In the genomic region with DNA sequence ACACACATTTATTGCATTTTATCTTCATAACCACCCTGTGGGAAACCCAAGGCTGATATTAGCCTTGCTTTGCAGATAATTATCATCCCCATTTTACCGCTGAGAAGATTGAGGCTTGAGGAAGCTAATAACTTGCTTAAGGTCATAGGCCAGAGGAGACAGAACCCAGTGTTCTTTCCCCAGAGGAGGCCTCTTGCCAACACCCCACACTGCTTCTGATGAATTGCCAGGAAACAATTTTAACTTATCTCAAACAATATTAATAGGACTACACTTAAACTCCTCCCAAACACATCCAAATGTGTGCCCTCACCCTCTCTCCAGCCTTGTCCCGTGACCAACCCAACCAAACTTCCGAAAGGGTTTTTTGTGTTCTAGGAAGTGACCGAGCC, we compare ENCODE assay signal across 8 cellular contexts. TPM values are rescaled to one million over a fixed set of nuclear protein-coding genes. Genes with fewer than 3 reads are reported as not detected.
DNase-seq lines count a peak whose midpoint lies in the region; ATAC-seq and TF ChIP-seq lines count a peak whose summit lies in the region.

No MANE protein-coding gene starts in this region.

- H3F3A ChIP-seq in SU-DHL-6 (ENCODE audit: insufficient read depth) (peaks cover 21% of the 10 kb centered on the region), neural progenitor cell (ENCODE audit: low read depth) (peaks cover 14% of the 10 kb centered on the region)

- intact Hi-C loops in Caco-2 (cut with micrococcal nuclease; ENCODE audit: unreplicated experiment) = loop anchor here (5.0 to 10.0 kb wide), 3 partner anchors 101 to 259 kb away; no protein-coding TSS in a partner anchor

- H3K9me2 ChIP-seq in SU-DHL-6 (replicated peaks; ENCODE audit: insufficient read depth, low read length) = no peaks in the 10 kb centered on the region

- H3K27ac Mint-ChIP-seq in Caco-2 (ENCODE audit: unreplicated experiment) (peak overlapping the region; percentile 55), neural progenitor cell (no peak overlapping the region)

- H3K4me1 ChIP-seq in Caco-2 (peaks cover 47% of the 10 kb centered on the region), neural progenitor cell (peaks cover 13% of the 10 kb centered on the region)

- H3K9me3 Mint-ChIP-seq in Caco-2 (ENCODE audit: unreplicated experiment) (no peaks in the 10 kb centered on the region), neural progenitor cell (no peaks in the 10 kb centered on the region)

- H2AFZ ChIP-seq in SU-DHL-6 (ENCODE audit: low read depth, low read length, severe bottlenecking) (no peak overlapping the region), neural progenitor cell (replicated peaks) (no peak overlapping the region)

- peak overlapping the region; percentile 44 for H3K9ac ChIP-seq in SU-DHL-6 (ENCODE audit: low read length)
- no peak overlapping the region for H3K9ac ChIP-seq in neural progenitor cell

- POLR2A ChIA-PET in Caco-2 (lab: Charles Lee) = no interaction called here

- ATAC-seq in HG02759 (IDR thresholded peaks at IDR 0.05; ENCODE audit: unreplicated experiment) = no peak

- peaks cover 10% of the 10 kb centered on the region for H3K79me2 ChIP-seq in SU-DHL-6 (ENCODE audit: insufficient read depth, low read length)
- peaks cover 37% of the 10 kb centered on the region for H3K79me2 ChIP-seq in neural progenitor cell (ENCODE audit: low read depth)

- H3K9me3 ChIP-seq in Caco-2 (no peaks in the 10 kb centered on the region), SU-DHL-6 (ENCODE audit: insufficient read depth, low read length) (no peaks in the 10 kb centered on the region), neural progenitor cell (ENCODE audit: low read depth) (no peaks in the 10 kb centered on the region)

- H3K36me3 ChIP-seq in Caco-2 (ENCODE audit: control insufficient read depth, insufficient read depth, low read length) = no peaks in the 10 kb centered on the region
- H3K36me3 ChIP-seq in SU-DHL-6 (ENCODE audit: low read length) = no peaks in the 10 kb centered on the region
- no peaks in the 10 kb centered on the region for H3K36me3 ChIP-seq in neural progenitor cell

- TF ChIP-seq CTCF in Caco-2 (IDR thresholded peaks at IDR 0.05; ENCODE audit: insufficient read depth in 1 of 2, low read depth in 1 of 2, low read length in 1 of 2, severe bottlenecking in 1 of 2, unreplicated experiment in 1 of 2) = no peak
- TF ChIP-seq CTCF in SU-DHL-6 (IDR thresholded peaks at IDR 0.05; ENCODE audit: insufficient read depth, low read length, poor library complexity, severe bottlenecking) = no peak
- TF ChIP-seq CTCF in neural progenitor cell (IDR thresholded peaks at IDR 0.05) = no peak
- no peak for TF ChIP-seq CTCF in GM10266 (IDR thresholded peaks at IDR 0.05; ENCODE audit: control insufficient read depth, insufficient read depth, low read depth, missing control alignments)

- H3K27me3 Mint-ChIP-seq in Caco-2 (ENCODE audit: insufficient read depth, unreplicated experiment) = no peaks in the 10 kb centered on the region
- H3K27me3 Mint-ChIP-seq in neural progenitor cell (ENCODE audit: insufficient read depth, low read depth) = peaks cover 2% of the 10 kb centered on the region

- DNase-seq in Caco-2 (no peak), epithelial cell of prostate (ENCODE audit: low read depth, low spot score) (no peak), neural progenitor cell (ENCODE audit: low spot score) (no peak), GM10266 (ENCODE audit: extremely low spot score) (no peak), superior temporal gyrus (ENCODE audit: extremely low spot score) (no peak)
- no peak for DNase-seq in stimulated activated CD4-positive, alpha-beta T cell treated with anti-CD3 and anti-CD28 coated beads, Interleukin-15, amount 100 ng/mL, for 24 hours

- CTCF ChIA-PET in Caco-2 (lab: Charles Lee) = interaction anchor here (1.2 kb wide), 1 partner anchor 51 kb away, joined by 3 read pairs; no protein-coding TSS in a partner anchor

- H3K4me3 Mint-ChIP-seq in Caco-2 (ENCODE audit: unreplicated experiment) (peak overlapping the region; percentile 95), neural progenitor cell (peak overlapping the region; percentile 72)

- H4K20me1 ChIP-seq in SU-DHL-6 (ENCODE audit: low read depth, low read length) = no peaks in the 10 kb centered on the region
- H4K20me1 ChIP-seq in neural progenitor cell (ENCODE audit: low read depth) = peaks cover 35% of the 10 kb centered on the region

- H3K36me3 Mint-ChIP-seq in Caco-2 (ENCODE audit: insufficient read depth, unreplicated experiment) = peaks cover 41% of the 10 kb centered on the region
- peaks cover under 1% of the 10 kb centered on the region for H3K36me3 Mint-ChIP-seq in neural progenitor cell

- H3K4me2 ChIP-seq in SU-DHL-6 (ENCODE audit: low read depth, low read length, poor library complexity, severe bottlenecking) (peak overlapping the region; percentile 57), neural progenitor cell (no peak overlapping the region)

- H3K4me3 ChIP-seq in Caco-2 (ENCODE audit: low read depth, low read length) (no peak overlapping the region), SU-DHL-6 (ENCODE audit: insufficient read depth, low read length, poor library complexity, severe bottlenecking) (peak overlapping the region; percentile 22), neural progenitor cell (no peak overlapping the region)

- no peaks in the 10 kb centered on the region for H3K27me3 ChIP-seq in Caco-2 (replicated peaks; ENCODE audit: control insufficient read depth, insufficient read depth, low read length)
- no peaks in the 10 kb centered on the region for H3K27me3 ChIP-seq in SU-DHL-6 (ENCODE audit: low read length)
- peaks cover 7% of the 10 kb centered on the region for H3K27me3 ChIP-seq in neural progenitor cell

- H3K27ac ChIP-seq in SU-DHL-6 (ENCODE audit: low read depth, low read length) (peak overlapping the region; percentile 44), epithelial cell of prostate (peak overlapping the region; percentile 71), neural progenitor cell (no peak overlapping the region)

- H3K4me1 Mint-ChIP-seq in Caco-2 (ENCODE audit: low read depth, unreplicated experiment) (peaks cover 20% of the 10 kb centered on the region), neural progenitor cell (peaks cover 27% of the 10 kb centered on the region)

- BruUV-seq in Caco-2 (replicated peaks; lab: Mats Ljungman, UMichigan) = no TSS peak

RNA-seq across cellular contexts. Expression of a gene that starts 2.1 kb away (rescaled TPM):
- total RNA-seq in Caco-2 (2022) = 159 and 178 TPM in 2 replicates
- total RNA-seq in neural progenitor cell (ENCODE audit: low replicate concordance) = 122 and 240 TPM in 2 replicates

RNA-seq across cellular contexts. Expression of a gene that starts 15.7 kb away (rescaled TPM):
- 297 TPM in 2 replicates for total RNA-seq in Caco-2 (2022)
- total RNA-seq in neural progenitor cell (ENCODE audit: low replicate concordance) = 47.3 and 68.1 TPM in 2 replicates

RNA-seq across cellular contexts. Expression of a gene that starts 54.4 kb away (rescaled TPM):
- total RNA-seq in Caco-2 (2022) (2,846 and 2,897 TPM in 2 replicates), neural progenitor cell (ENCODE audit: low replicate concordance) (1,914 and 5,602 TPM in 2 replicates)
